ENCODE assay signal across 38 cellular contexts in the genomic region with DNA sequence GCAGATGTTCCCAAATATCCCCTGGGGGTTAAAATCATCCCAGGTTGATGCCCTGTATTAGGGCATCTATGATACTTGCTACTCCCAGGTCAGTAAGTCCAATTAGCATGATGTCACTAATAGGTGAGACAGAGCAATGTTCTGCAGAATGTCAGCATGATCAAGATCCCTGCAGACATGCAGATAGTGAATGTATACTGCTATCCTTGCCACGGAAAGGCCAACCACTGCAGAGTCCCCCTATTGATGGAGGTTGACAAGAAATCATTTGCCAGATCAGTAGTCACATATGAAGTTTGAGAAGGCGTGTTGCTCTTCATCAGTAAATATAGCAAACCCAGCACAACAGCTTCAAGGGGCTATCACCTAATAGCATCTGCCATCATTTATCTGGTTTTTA.
"Had no signal": no experiment of that assay in that cellular context is flagged by ENCODE, and none has a peak within 500 bp of the region (broad histone marks: within the 10 kb centered on the region; RNA-seq: fewer than 3 reads in every experiment).

No MANE protein-coding gene starts in this region.

- H3K4me1 ChIP-seq: adrenal gland, ascending aorta, body of pancreas, breast epithelium had no signal

- H3K27ac ChIP-seq: adrenal gland, ascending aorta, body of pancreas, brain microvascular endothelial cell, breast epithelium, cardiac muscle cell had no signal

- H3K36me3 ChIP-seq: adrenal gland, ascending aorta, brain microvascular endothelial cell, breast epithelium, cardiac muscle cell had no signal

- H3K4me3 ChIP-seq: adrenal gland, ascending aorta, body of pancreas, breast epithelium, cardiac muscle cell had no signal

- H3K27ac Mint-ChIP-seq: activated naive CD4-positive, alpha-beta T cell treated with anti-CD3 and anti-CD28 coated beads for 36 hours; activated naive CD4-positive, alpha-beta T cell treated with anti-CD3 and anti-CD28 coated beads, Interleukin-2, amount 10 ng/mL, durations not matched to agents 7 days and 5 days; activated naive CD4-positive, alpha-beta T cell treated with anti-CD3 and anti-CD28 coated beads, Interleukin-2, amount 50 U/mL, for 24 hours; activated naive CD4-positive, alpha-beta T cell treated with anti-CD3 and anti-CD28 coated beads, Interleukin-2, amount 50 U/mL, for 72 hours; activated naive CD8-positive, alpha-beta T cell; activated naive CD8-positive, alpha-beta T cell treated with anti-CD3 and anti-CD28 coated beads for 36 hours; activated naive CD8-positive, alpha-beta T cell treated with anti-CD3 and anti-CD28 coated beads, Interleukin-2, amount 10 ng/mL, durations not matched to agents 7 days and 5 days; activated naive CD8-positive, alpha-beta T cell treated with anti-CD3 and anti-CD28 coated beads, Interleukin-2, amount 50 U/mL, for 24 hours; activated T-cell treated with anti-CD3 and anti-CD28 coated beads, Interleukin-2, amount 50 U/mL, for 24 hours; activated T-helper 1 cell treated with anti-CD3 and anti-CD28 coated beads, Interleukin-12 subunit alpha, Interleukin-12 subunit beta, Interleukin-2, Interleukin-4 antibody, amounts not matched to agents 30 ng/mL and 10 ng/mL and 1 ng/mL, durations not matched to agents 14 hours and 24 hours and 36 hours; activated T-helper 17 cell treated with anti-CD3 and anti-CD28 coated beads, Interleukin-2, amount 50 U/mL, for 72 hours; activated T-helper 2 cell treated with anti-CD3 and anti-CD28 coated beads, Interferon-gamma antibody, Interleukin-2, Interleukin-4, amounts not matched to agents 10 μg/mL and 5 μg/mL and 100 μg/mL, durations not matched to agents 14 hours and 24 hours and 36 hours; brain had no signal

- DNase-seq: activated effector memory CD4-positive, alpha-beta T cell treated with anti-CD3 and anti-CD28 coated beads, Interleukin-2, amount 50 U/mL, for 16 hours; activated effector memory CD4-positive, alpha-beta T cell treated with Interleukin-2 at 50 U/mL for 16 hours; activated gamma-delta T cell; activated gamma-delta T cell treated with Interleukin-2 at 50 U/mL for 16 hours; activated naive CD4-positive, alpha-beta T cell; activated naive CD4-positive, alpha-beta T cell treated with anti-CD3 and anti-CD28 coated beads for 36 hours; activated naive CD4-positive, alpha-beta T cell treated with anti-CD3 and anti-CD28 coated beads, Interleukin-2, amount 10 ng/mL, durations not matched to agents 7 days and 5 days; activated naive CD4-positive, alpha-beta T cell treated with anti-CD3 and anti-CD28 coated beads, Interleukin-2, amount 50 U/mL, for 16 hours; activated naive CD4-positive, alpha-beta T cell treated with Interleukin-2 at 50 U/mL for 16 hours; activated naive CD8-positive, alpha-beta T cell treated with anti-CD3 and anti-CD28 coated beads for 36 hours; activated naive CD8-positive, alpha-beta T cell treated with anti-CD3 and anti-CD28 coated beads, Interleukin-2, amount 10 ng/mL, durations not matched to agents 7 days and 5 days; activated naive CD8-positive, alpha-beta T cell treated with anti-CD3 and anti-CD28 coated beads, Interleukin-2, amount 50 U/mL, for 24 hours; activated T-cell treated with anti-CD3 and anti-CD28 coated beads, Interleukin-2, amount 50 U/mL, for 24 hours; activated T-cell treated with anti-CD3 and anti-CD28 coated beads, Interleukin-2, amount 50 U/mL, for 4 hours; activated T-cell treated with anti-CD3 and anti-CD28 coated beads, Interleukin-2, amount 50 U/mL, for 48 hours; adrenal gland; amniotic stem cell; amygdala; anterior cingulate cortex; aorta; body of pancreas; brain microvascular endothelial cell; caudate nucleus; central memory CD4-positive, alpha-beta T cell; cerebellar nuclear complex had no signal

- H3K9me3 Mint-ChIP-seq: activated naive CD4-positive, alpha-beta T cell treated with anti-CD3 and anti-CD28 coated beads for 36 hours; activated naive CD4-positive, alpha-beta T cell treated with anti-CD3 and anti-CD28 coated beads, Interleukin-2, amount 10 ng/mL, durations not matched to agents 7 days and 5 days; activated naive CD4-positive, alpha-beta T cell treated with anti-CD3 and anti-CD28 coated beads, Interleukin-2, amount 50 U/mL, for 24 hours; activated naive CD4-positive, alpha-beta T cell treated with anti-CD3 and anti-CD28 coated beads, Interleukin-2, amount 50 U/mL, for 72 hours; activated naive CD8-positive, alpha-beta T cell treated with anti-CD3 and anti-CD28 coated beads for 36 hours; activated naive CD8-positive, alpha-beta T cell treated with anti-CD3 and anti-CD28 coated beads, Interleukin-2, amount 10 ng/mL, durations not matched to agents 7 days and 5 days; activated naive CD8-positive, alpha-beta T cell treated with anti-CD3 and anti-CD28 coated beads, Interleukin-2, amount 50 U/mL, for 24 hours; activated T-cell treated with anti-CD3 and anti-CD28 coated beads, Interleukin-2, amount 50 U/mL, for 24 hours; activated T-cell treated with anti-CD3 and anti-CD28 coated beads, Interleukin-2, amount 50 U/mL, for 4 hours; activated T-helper 1 cell treated with anti-CD3 and anti-CD28 coated beads, Interleukin-12 subunit alpha, Interleukin-12 subunit beta, Interleukin-2, Interleukin-4 antibody, amounts not matched to agents 30 ng/mL and 10 ng/mL and 1 ng/mL, durations not matched to agents 14 hours and 24 hours and 36 hours; activated T-helper 2 cell treated with anti-CD3 and anti-CD28 coated beads, Interferon-gamma antibody, Interleukin-2, Interleukin-4, amounts not matched to agents 10 μg/mL and 5 μg/mL and 100 μg/mL, durations not matched to agents 14 hours and 24 hours and 36 hours; brain had no signal

- H3K4me1 Mint-ChIP-seq: activated naive CD4-positive, alpha-beta T cell treated with anti-CD3 and anti-CD28 coated beads, Interleukin-2, amount 10 ng/mL, durations not matched to agents 7 days and 5 days; activated naive CD4-positive, alpha-beta T cell treated with anti-CD3 and anti-CD28 coated beads, Interleukin-2, amount 50 U/mL, for 24 hours; activated naive CD8-positive, alpha-beta T cell treated with anti-CD3 and anti-CD28 coated beads for 36 hours; activated naive CD8-positive, alpha-beta T cell treated with anti-CD3 and anti-CD28 coated beads, Interleukin-2, amount 10 ng/mL, durations not matched to agents 7 days and 5 days; activated naive CD8-positive, alpha-beta T cell treated with anti-CD3 and anti-CD28 coated beads, Interleukin-2, amount 50 U/mL, for 24 hours; activated T-helper 17 cell treated with anti-CD3 and anti-CD28 coated beads, Interleukin-2, amount 50 U/mL, for 72 hours; brain had no signal

- H3K9me3 ChIP-seq: adrenal gland, ascending aorta, body of pancreas, breast epithelium had no signal

- H3K27me3 ChIP-seq: adrenal gland, ascending aorta, body of pancreas, breast epithelium, cardiac muscle cell had no signal

- H3K36me3 Mint-ChIP-seq: activated naive CD4-positive, alpha-beta T cell treated with anti-CD3 and anti-CD28 coated beads, Interleukin-2, amount 10 ng/mL, durations not matched to agents 7 days and 5 days; activated naive CD4-positive, alpha-beta T cell treated with anti-CD3 and anti-CD28 coated beads, Interleukin-2, amount 50 U/mL, for 24 hours; activated naive CD4-positive, alpha-beta T cell treated with anti-CD3 and anti-CD28 coated beads, Interleukin-2, amount 50 U/mL, for 72 hours; activated naive CD8-positive, alpha-beta T cell treated with anti-CD3 and anti-CD28 coated beads for 36 hours; activated naive CD8-positive, alpha-beta T cell treated with anti-CD3 and anti-CD28 coated beads, Interleukin-2, amount 10 ng/mL, durations not matched to agents 7 days and 5 days; brain had no signal

- H3K4me3 Mint-ChIP-seq: activated naive CD4-positive, alpha-beta T cell treated with anti-CD3 and anti-CD28 coated beads for 36 hours; activated naive CD4-positive, alpha-beta T cell treated with anti-CD3 and anti-CD28 coated beads, Interleukin-2, amount 10 ng/mL, durations not matched to agents 7 days and 5 days; activated naive CD4-positive, alpha-beta T cell treated with anti-CD3 and anti-CD28 coated beads, Interleukin-2, amount 50 U/mL, for 24 hours; activated naive CD8-positive, alpha-beta T cell; activated naive CD8-positive, alpha-beta T cell treated with anti-CD3 and anti-CD28 coated beads for 36 hours; activated naive CD8-positive, alpha-beta T cell treated with anti-CD3 and anti-CD28 coated beads, Interleukin-2, amount 10 ng/mL, durations not matched to agents 7 days and 5 days; activated naive CD8-positive, alpha-beta T cell treated with anti-CD3 and anti-CD28 coated beads, Interleukin-2, amount 50 U/mL, for 24 hours; activated T-cell treated with anti-CD3 and anti-CD28 coated beads, Interleukin-2, amount 50 U/mL, for 24 hours; activated T-cell treated with anti-CD3 and anti-CD28 coated beads, Interleukin-2, amount 50 U/mL, for 4 hours; activated T-helper 1 cell treated with anti-CD3 and anti-CD28 coated beads, Interleukin-12 subunit alpha, Interleukin-12 subunit beta, Interleukin-2, Interleukin-4 antibody, amounts not matched to agents 30 ng/mL and 10 ng/mL and 1 ng/mL, durations not matched to agents 14 hours and 24 hours and 36 hours; activated T-helper 17 cell treated with anti-CD3 and anti-CD28 coated beads, Interleukin-2, amount 50 U/mL, for 72 hours; brain; central memory CD8-positive, alpha-beta T cell had no signal

- ATAC-seq: activated naive CD4-positive, alpha-beta T cell treated with anti-CD3 and anti-CD28 coated beads, Interleukin-2, amount 50 U/mL, for 72 hours; activated naive CD8-positive, alpha-beta T cell treated with anti-CD3 and anti-CD28 coated beads, Interleukin-2, amount 50 U/mL, for 24 hours; activated T-cell treated with anti-CD3 and anti-CD28 coated beads, Interleukin-2, amount 50 U/mL, for 4 hours; activated T-helper 17 cell treated with anti-CD3 and anti-CD28 coated beads, Interleukin-2, amount 50 U/mL, for 72 hours; body of pancreas had no signal

- FAIRE-seq: astrocyte, bronchial epithelial cell had no signal
